In the genomic region with DNA sequence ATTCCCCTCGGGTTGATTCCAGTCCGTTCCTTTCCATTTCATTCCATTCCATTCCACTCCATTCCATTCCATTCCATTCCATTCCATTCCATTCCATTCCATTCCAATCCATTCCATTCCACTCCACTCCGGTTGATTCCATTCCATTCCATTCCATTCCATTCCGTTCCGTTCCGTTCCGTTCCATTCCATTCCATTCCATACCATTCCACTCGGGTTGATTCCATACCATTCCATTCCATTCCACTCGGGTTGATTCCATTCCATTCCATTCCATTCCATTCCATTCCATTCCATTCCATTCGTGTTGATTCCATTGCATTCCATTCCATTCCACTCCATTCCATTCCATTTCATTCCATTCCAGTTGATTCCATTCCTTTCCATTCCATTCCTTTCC, we compare ENCODE assay signal across 8 cellular contexts.
A peak's percentile ranks its signal among the peaks of the same experiment; 100 is the strongest.
DNase-seq lines count a peak whose midpoint lies in the region; ATAC-seq and TF ChIP-seq lines count a peak whose summit lies in the region.
"Not testable (repeated sequence)": the region's sequence is repeated elsewhere in the genome, so short reads cannot be mapped to it uniquely, and the experiment has no call there.

No MANE protein-coding gene starts in this region.

- 48% methylated on average over 10 of the region's 10 CpGs for WGBS in prostate gland

- peaks cover 94% of the 10 kb centered on the region for H3K9me3 ChIP-seq in BLaER1
- not testable (repeated sequence) for H3K9me3 ChIP-seq in prostate gland

- CTCF ChIA-PET in activated CD8-positive, alpha-beta memory T cell treated with anti-CD3 and anti-CD28 coated beads, Interleukin-2, amount 10 ng/mL, durations not matched to agents 7 days and 5 days (lab: Charles Lee) = not testable (repeated sequence)

- not testable (repeated sequence) for H3K4me2 ChIP-seq in BLaER1

- H3K4me1 ChIP-seq in BLaER1; prostate gland (replicated peaks): not testable (repeated sequence)

- H3K36me3 Mint-ChIP-seq in activated CD8-positive, alpha-beta memory T cell treated with anti-CD3 and anti-CD28 coated beads, Interleukin-2, amount 10 ng/mL, durations not matched to agents 7 days and 5 days = peaks cover 71% of the 10 kb centered on the region

- not testable (repeated sequence) for H3K27ac ChIP-seq in BLaER1, prostate gland

- H3K27me3 Mint-ChIP-seq in activated CD8-positive, alpha-beta memory T cell treated with anti-CD3 and anti-CD28 coated beads, Interleukin-2, amount 10 ng/mL, durations not matched to agents 7 days and 5 days = not testable (repeated sequence)

- H3K9me3 Mint-ChIP-seq in activated CD8-positive, alpha-beta memory T cell treated with anti-CD3 and anti-CD28 coated beads, Interleukin-2, amount 10 ng/mL, durations not matched to agents 7 days and 5 days (ENCODE audit: low read depth) = peaks cover 67% of the 10 kb centered on the region

- TF ChIP-seq POLR2A in prostate gland (IDR thresholded peaks at IDR 0.05) = not testable (repeated sequence)

- ATAC-seq in GM19035 (IDR thresholded peaks at IDR 0.05; ENCODE audit: unreplicated experiment) (peak; percentile 33), GM21717 (IDR thresholded peaks at IDR 0.05; ENCODE audit: unreplicated experiment) (peak; percentile 40), HG02973 (IDR thresholded peaks at IDR 0.05; ENCODE audit: unreplicated experiment) (peak; percentile 32), HG03469 (IDR thresholded peaks at IDR 0.05; ENCODE audit: unreplicated experiment) (peak; percentile 23), left ventricle myocardium superior (peak; percentile 71)
- peak; percentile 51 for ATAC-seq in activated CD8-positive, alpha-beta memory T cell treated with anti-CD3 and anti-CD28 coated beads, Interleukin-2, amount 10 ng/mL, durations not matched to agents 7 days and 5 days

- not testable (repeated sequence) for H3K36me3 ChIP-seq in BLaER1, prostate gland

- intact Hi-C loops in left ventricle myocardium superior (cut with micrococcal nuclease); prostate gland (cut with DNase I): not testable (repeated sequence)

- TF ChIP-seq CTCF in prostate gland (IDR thresholded peaks at IDR 0.05) = not testable (repeated sequence)

- H3K9ac ChIP-seq in BLaER1 = not testable (repeated sequence)

- not testable (repeated sequence) for H3K4me3 Mint-ChIP-seq in activated CD8-positive, alpha-beta memory T cell treated with anti-CD3 and anti-CD28 coated beads, Interleukin-2, amount 10 ng/mL, durations not matched to agents 7 days and 5 days

- H3K4me1 Mint-ChIP-seq in activated CD8-positive, alpha-beta memory T cell treated with anti-CD3 and anti-CD28 coated beads, Interleukin-2, amount 10 ng/mL, durations not matched to agents 7 days and 5 days = not testable (repeated sequence)

- not testable (repeated sequence) for H3K27me3 ChIP-seq in BLaER1; prostate gland (replicated peaks; ENCODE audit: insufficient read depth)

- peak overlapping the region; percentile 1 for H3K4me3 ChIP-seq in BLaER1
- H3K4me3 ChIP-seq in prostate gland = not testable (repeated sequence)

- not testable (repeated sequence) for H3K27ac Mint-ChIP-seq in activated CD8-positive, alpha-beta memory T cell treated with anti-CD3 and anti-CD28 coated beads, Interleukin-2, amount 10 ng/mL, durations not matched to agents 7 days and 5 days

- DNase-seq in activated CD8-positive, alpha-beta memory T cell treated with anti-CD3 and anti-CD28 coated beads, Interleukin-2, amount 10 ng/mL, durations not matched to agents 7 days and 5 days; left ventricle myocardium superior: not testable (repeated sequence)
- DNase-seq in prostate gland (ENCODE audit: low spot score) = peak; percentile 42

- H4K20me1 ChIP-seq in BLaER1 = not testable (repeated sequence)
